ENCODE assay signal across 21 cellular contexts in the genomic region with DNA sequence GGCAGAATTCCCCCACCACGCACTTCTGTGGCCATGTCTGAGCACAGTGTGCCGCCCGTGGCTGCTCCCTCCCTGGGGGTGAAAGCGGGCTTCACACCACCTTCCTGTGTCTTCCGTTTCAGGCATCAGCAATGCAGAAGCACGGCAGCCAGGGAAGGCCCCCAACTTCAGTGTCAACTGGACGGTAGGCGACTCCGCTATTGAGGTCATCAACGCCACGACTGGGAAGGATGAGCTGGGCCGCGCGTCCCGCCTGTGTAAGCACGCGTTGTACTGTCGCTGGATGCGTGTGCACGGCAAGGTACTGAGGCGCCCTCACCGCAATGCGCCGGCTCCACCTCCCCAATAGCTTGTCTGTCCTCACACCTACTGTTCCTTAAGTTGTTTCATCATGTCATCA.
"Had no signal": no experiment of that assay in that cellular context is flagged by ENCODE, and none has a peak within 500 bp of the region (broad histone marks: within the 10 kb centered on the region; RNA-seq: fewer than 3 reads in every experiment).

No MANE protein-coding gene starts in this region.

- H3K4me1 ChIP-seq: heart left ventricle, psoas muscle, right lobe of liver, testis, tibial nerve had no signal

- H3K27me3 ChIP-seq: heart left ventricle, neutrophil, right lobe of liver, testis, tibial nerve had no signal

- H3K27me3 Mint-ChIP-seq: naive B cell; stimulated activated naive B cell treated with anti-CD40 and anti-IgM and Interleukin-4, amounts not matched to agents 10 μg/mL and 1 μg/mL and 100 μg/mL, for 72 hours; stimulated activated naive CD8-positive, alpha-beta T cell treated with anti-CD3 and anti-CD28 coated beads, Interleukin-15, amount 100 ng/mL, for 72 hours had no signal

- H3K27ac Mint-ChIP-seq: naive B cell; nephron; stimulated activated naive B cell treated with anti-CD40 and anti-IgM and Interleukin-4, amounts not matched to agents 10 μg/mL and 1 μg/mL and 100 μg/mL, for 72 hours had no signal

- H3K4me3 ChIP-seq: coronary artery, heart left ventricle, lung, psoas muscle, right lobe of liver, testis, tibial nerve had no signal

- ATAC-seq: left colon; stimulated activated naive B cell treated with anti-CD40 and anti-IgM and Interleukin-4, amounts not matched to agents 10 μg/mL and 1 μg/mL and 100 μg/mL, for 72 hours; stimulated activated naive CD8-positive, alpha-beta T cell treated with anti-CD3 and anti-CD28 coated beads, Interleukin-15, amount 100 ng/mL, for 72 hours had no signal

- H3K27ac ChIP-seq: heart left ventricle, neutrophil, psoas muscle, right lobe of liver, testis, tibial nerve had no signal

- H3K4me1 Mint-ChIP-seq: nephron had no signal

- H3K9me3 ChIP-seq: neutrophil, testis had no signal

- DNase-seq: effector CD4-positive, alpha-beta T cell; foreskin melanocyte; heart left ventricle; hippocampal formation; left colon; left ventricle myocardium superior; mesenchymal stem cell; midbrain; naive B cell; retina; right lobe of liver; stimulated activated CD4-positive, alpha-beta T cell treated with anti-CD3 and anti-CD28 coated beads, Interleukin-4, amount 100 ng/mL, for 24 hours; stimulated activated naive B cell treated with anti-CD40 and anti-IgM and Interleukin-4, amounts not matched to agents 10 μg/mL and 1 μg/mL and 100 μg/mL, for 72 hours; stimulated activated naive CD8-positive, alpha-beta T cell treated with anti-CD3 and anti-CD28 coated beads, Interleukin-15, amount 100 ng/mL, for 72 hours; testis had no signal

- H3K4me3 Mint-ChIP-seq: naive B cell; nephron; stimulated activated naive B cell treated with anti-CD40 and anti-IgM and Interleukin-4, amounts not matched to agents 10 μg/mL and 1 μg/mL and 100 μg/mL, for 72 hours; stimulated activated naive CD8-positive, alpha-beta T cell treated with anti-CD3 and anti-CD28 coated beads, Interleukin-15, amount 100 ng/mL, for 72 hours had no signal

- H3K36me3 ChIP-seq: neutrophil, right lobe of liver had no signal
